13 cellular contexts compared by ENCODE assay signal in the genomic region with DNA sequence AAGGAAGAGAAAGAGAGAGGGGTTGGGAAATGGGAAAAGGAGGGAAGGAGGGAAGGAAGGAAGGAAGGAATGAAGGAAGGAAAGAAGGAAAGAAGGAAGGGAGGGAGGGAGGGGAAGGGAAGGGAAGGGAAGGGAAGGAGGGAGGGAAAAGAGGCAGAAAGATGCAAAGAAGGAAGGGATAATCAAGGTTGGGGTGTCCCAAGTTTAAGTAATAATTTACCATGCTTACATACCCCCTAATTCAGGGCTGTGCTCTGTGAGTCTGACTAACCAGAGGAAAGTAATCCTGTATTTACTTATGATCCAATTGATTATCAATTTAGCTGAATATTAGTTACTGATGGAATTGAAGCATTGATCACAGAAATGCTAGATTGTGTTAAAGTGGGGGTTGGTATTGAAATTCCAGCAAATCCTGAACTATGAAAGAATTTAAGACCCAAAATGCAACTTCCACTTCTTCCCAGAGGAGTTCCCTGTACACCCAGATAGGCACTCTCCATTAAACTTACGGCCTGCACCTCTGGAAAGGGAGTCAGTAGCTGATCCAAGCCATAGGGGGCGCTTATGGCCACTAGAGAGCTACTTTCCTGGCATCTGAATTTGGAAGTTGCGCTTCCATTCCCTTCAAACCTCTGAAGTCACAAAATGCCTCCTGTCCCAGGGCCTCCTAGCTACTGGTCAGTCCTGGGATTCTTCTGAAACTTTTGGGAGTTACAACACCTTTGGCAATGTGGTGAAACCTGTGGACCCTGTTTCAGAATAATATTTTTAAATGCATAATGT.
DNase-seq lines count a peak whose midpoint lies in the region; ATAC-seq, FAIRE-seq and TF ChIP-seq lines count a peak whose summit lies in the region.
"Had no signal": no experiment of that assay in that cellular context is flagged by ENCODE, and none has a peak within 500 bp of the region (broad histone marks: within the 10 kb centered on the region; RNA-seq: fewer than 3 reads in every experiment).

No MANE protein-coding gene starts in this region.

- TF ChIP-seq CTCF in left ventricle myocardium inferior (IDR thresholded peaks at IDR 0.05; ENCODE audit: borderline replicate concordance), result peak; percentile 29
- TF ChIP-seq CTCF in fibroblast of villous mesenchyme (IDR thresholded peaks at IDR 0.05; ENCODE audit: insufficient read depth, low read depth, low read length), result peak; percentile 18
- peak in 1 of 6 experiments; percentile 16 for TF ChIP-seq CTCF in esophagus squamous epithelium (IDR thresholded peaks at IDR 0.05)

- TF ChIP-seq POLR2A in esophagus squamous epithelium (IDR thresholded peaks at IDR 0.05), result no peak

- H3K36me3 ChIP-seq in left ventricle myocardium inferior, result no peaks in the 10 kb centered on the region
- H3K36me3 ChIP-seq in esophagus squamous epithelium, result peaks cover 0 to 33% (median 0%) of the 10 kb centered on the region in 3 donors

- H3K9me3 ChIP-seq in left ventricle myocardium inferior (replicated peaks), result no peaks in the 10 kb centered on the region
- H3K9me3 ChIP-seq in esophagus squamous epithelium, result no peaks in the 10 kb centered on the region

- FAIRE-seq in HTR-8/SVneo (lab: Jason Lieb, UNC) (no peak), urothelium cell line (lab: Jason Lieb, UNC) (no peak)
- FAIRE-seq: frontal cortex had no signal

- H3K27ac ChIP-seq in left ventricle myocardium inferior (replicated peaks), result no peak overlapping the region
- no peak overlapping the region for H3K27ac ChIP-seq in esophagus squamous epithelium

- intact Hi-C loops in left ventricle myocardium inferior (cut with micrococcal nuclease), result no loop called here
- intact Hi-C loops in left ventricle myocardium superior (cut with micrococcal nuclease), result no loop called here
- intact Hi-C loops in esophagus squamous epithelium (cut with DNase I), result no loop called here

- DNase-seq in left ventricle myocardium inferior, result no peak
- no peak for DNase-seq in left ventricle myocardium superior
- DNase-seq in NCI-H774 (lab: John Stamatoyannopoulos, UW), result peak; percentile 64
- no peak for DNase-seq in fibroblast of villous mesenchyme (ENCODE audit: low read depth)
- DNase-seq in activated CD4-positive, alpha-beta T cell treated with anti-CD3 and anti-CD28 coated beads for 4 hours, result no peak
- DNase-seq in esophagus squamous epithelium (lab: John Stamatoyannopoulos, UW), result no peak
- no peak for DNase-seq in HTR-8/SVneo (ENCODE audit: insufficient read length, low spot score)
- DNase-seq in urothelium cell line (ENCODE audit: low spot score), result no peak
- DNase-seq: activated CD4-positive, alpha-beta T cell treated with anti-CD3 and anti-CD28 coated beads for 36 hours; activated gamma-delta T cell; CD4-positive, CD25-positive, alpha-beta regulatory T cell; stimulated activated CD4-positive, alpha-beta T cell treated with anti-CD3 and anti-CD28 coated beads, Interleukin-4, amount 100 ng/mL, for 4 hours had no signal

- H3K4me3 ChIP-seq in left ventricle myocardium inferior (no peak overlapping the region), fibroblast of villous mesenchyme (ENCODE audit: low read depth, low read length) (no peak overlapping the region), esophagus squamous epithelium (no peak overlapping the region)

- H3K4me1 ChIP-seq in left ventricle myocardium inferior, result no peaks in the 10 kb centered on the region
- H3K4me1 ChIP-seq in esophagus squamous epithelium, result no peaks in the 10 kb centered on the region

- no peak for ATAC-seq in left ventricle myocardium superior
- ATAC-seq: activated CD4-positive, alpha-beta T cell treated with anti-CD3 and anti-CD28 coated beads for 36 hours had no signal

- WGBS in esophagus squamous epithelium, 2 donors, result 72 to 93% methylated on average over 3 of the region's 3 CpGs

- H3K27me3 ChIP-seq in left ventricle myocardium inferior (ENCODE audit: low read depth) (no peaks in the 10 kb centered on the region), esophagus squamous epithelium (no peaks in the 10 kb centered on the region)
